In the genomic region with DNA sequence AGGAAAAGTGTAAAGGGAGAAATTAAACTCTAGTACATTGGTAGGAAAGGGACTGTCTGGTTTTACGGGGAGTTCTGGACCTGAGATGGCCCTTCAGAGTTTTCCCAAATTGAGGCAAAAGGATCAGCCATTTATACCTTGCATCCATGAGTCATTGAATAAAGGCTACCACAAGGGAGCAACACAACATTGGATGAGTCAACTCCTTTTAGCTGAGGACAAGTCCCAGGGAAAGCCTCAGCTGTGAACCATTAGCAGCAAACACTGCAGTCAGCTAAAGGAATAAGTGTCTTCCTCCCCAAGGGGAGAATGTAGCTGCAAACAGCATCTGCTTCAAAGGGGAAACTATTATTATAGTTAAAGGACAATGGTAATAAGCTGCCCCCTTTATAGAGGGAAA, we compare ENCODE assay signal across 15 cellular contexts.
DNase-seq lines count a peak whose midpoint lies in the region; ATAC-seq and TF ChIP-seq lines count a peak whose summit lies in the region.
"Had no signal": no experiment of that assay in that cellular context is flagged by ENCODE, and none has a peak within 500 bp of the region (broad histone marks: within the 10 kb centered on the region; RNA-seq: fewer than 3 reads in every experiment).

No MANE protein-coding gene starts in this region.

- H3K36me3 Mint-ChIP-seq in osteocyte (ENCODE audit: unreplicated experiment): no peaks in the 10 kb centered on the region
- H3K36me3 Mint-ChIP-seq: CD8-positive, alpha-beta T cell; natural killer cell treated with Interleukin-12 subunit alpha and Interleukin-12 subunit beta and Interleukin-15 and Interleukin-18, amount 100 ng/mL, for 72 hours; stimulated activated naive B cell treated with anti-CD40 and anti-IgM and Interleukin-4, amounts not matched to agents 10 μg/mL and 1 μg/mL and 100 μg/mL, for 72 hours had no signal

- H3K27me3 ChIP-seq in PC-3 (ENCODE audit: low read length): no peaks in the 10 kb centered on the region

- 0 out of 2 replicates have a peak overlapping the region, but pooled peaks have one; percentile 2 for H3K4me2 ChIP-seq in PC-3 (ENCODE audit: low read length)

- H3K27ac Mint-ChIP-seq in osteocyte (ENCODE audit: unreplicated experiment): no peak overlapping the region
- H3K27ac Mint-ChIP-seq: activated naive CD4-positive, alpha-beta T cell treated with anti-CD3 and anti-CD28 coated beads for 36 hours; CD8-positive, alpha-beta T cell; natural killer cell treated with Interleukin-12 subunit alpha and Interleukin-12 subunit beta and Interleukin-15 and Interleukin-18, amount 100 ng/mL, for 72 hours; stimulated activated naive B cell treated with anti-CD40 and anti-IgM and Interleukin-4, amounts not matched to agents 10 μg/mL and 1 μg/mL and 100 μg/mL, for 72 hours had no signal

- H3K36me3 ChIP-seq in PC-3 (ENCODE audit: low read depth, low read length): no peaks in the 10 kb centered on the region

- DNase-seq in ELR (ENCODE audit: low read depth) (peak; percentile 65), PC-3 (peak; percentile 75), osteocyte (ENCODE audit: extremely low spot score, unreplicated experiment) (no peak), cortex of kidney (lab: John Stamatoyannopoulos, UW) (no peak), mucosa of gallbladder (ENCODE audit: low spot score) (no peak)
- DNase-seq: activated naive CD4-positive, alpha-beta T cell treated with anti-CD3 and anti-CD28 coated beads for 36 hours; CD8-positive, alpha-beta T cell; hippocampal formation; NCI-H1930; stimulated activated naive B cell treated with anti-CD40 and anti-IgM and Interleukin-4, amounts not matched to agents 10 μg/mL and 1 μg/mL and 100 μg/mL, for 72 hours had no signal

- H3K4me1 ChIP-seq in PC-3 (ENCODE audit: insufficient read depth, low read length): peaks cover 13% of the 10 kb centered on the region

- no TSS peak for BruUV-seq in PC-3 (replicated peaks; lab: Mats Ljungman, UMichigan)

- H3K27ac ChIP-seq in PC-3 (ENCODE audit: low read length): no peak overlapping the region

- H3K9me3 Mint-ChIP-seq in osteocyte (ENCODE audit: unreplicated experiment): peaks cover 6% of the 10 kb centered on the region

- ATAC-seq in PC-3: peak; percentile 83
- ATAC-seq in esophagus mucosa: peak; percentile 76
- no peak for ATAC-seq in GM19397 (IDR thresholded peaks at IDR 0.05; ENCODE audit: unreplicated experiment)
- ATAC-seq: CD8-positive, alpha-beta T cell; natural killer cell treated with Interleukin-12 subunit alpha and Interleukin-12 subunit beta and Interleukin-15 and Interleukin-18, amount 100 ng/mL, for 72 hours; sciatic nerve; stimulated activated naive B cell treated with anti-CD40 and anti-IgM and Interleukin-4, amounts not matched to agents 10 μg/mL and 1 μg/mL and 100 μg/mL, for 72 hours had no signal

- no peaks in the 10 kb centered on the region for H3K9me3 ChIP-seq in PC-3 (ENCODE audit: low read length)

- H3K79me2 ChIP-seq in PC-3 (ENCODE audit: low read length): no peaks in the 10 kb centered on the region

- intact Hi-C loops in PC-3 (cut with micrococcal nuclease): no loop called here

- no peaks in the 10 kb centered on the region for H4K20me1 ChIP-seq in PC-3 (ENCODE audit: low read length)

- TF ChIP-seq CTCF in PC-3 (conservative IDR thresholded peaks at IDR 0.05; ENCODE audit: low read depth, low read length) (peak; percentile 34; the same call in 1 of the 2 replicates), osteocyte (IDR thresholded peaks at IDR 0.05) (peak; percentile 19)

- peaks cover 33% of the 10 kb centered on the region for H3K4me1 Mint-ChIP-seq in osteocyte (ENCODE audit: unreplicated experiment)
- H3K4me1 Mint-ChIP-seq: central memory CD8-positive, alpha-beta T cell; stimulated activated naive B cell treated with anti-CD40 and anti-IgM and Interleukin-4, amounts not matched to agents 10 μg/mL and 1 μg/mL and 100 μg/mL, for 72 hours had no signal

- no peak overlapping the region for H3K9ac ChIP-seq in PC-3 (ENCODE audit: low read length)

- CTCF ChIA-PET in PC-3 (lab: Charles Lee): no interaction called here

- no peaks in the 10 kb centered on the region for H3K9me2 ChIP-seq in PC-3 (replicated peaks; ENCODE audit: low read length)

- H2AFZ ChIP-seq in PC-3 (ENCODE audit: low read length): no peak overlapping the region

- H3K27me3 Mint-ChIP-seq in osteocyte (ENCODE audit: unreplicated experiment): no peaks in the 10 kb centered on the region
- H3K27me3 Mint-ChIP-seq: central memory CD8-positive, alpha-beta T cell; natural killer cell treated with Interleukin-12 subunit alpha and Interleukin-12 subunit beta and Interleukin-15 and Interleukin-18, amount 100 ng/mL, for 72 hours; stimulated activated naive B cell treated with anti-CD40 and anti-IgM and Interleukin-4, amounts not matched to agents 10 μg/mL and 1 μg/mL and 100 μg/mL, for 72 hours had no signal

- H3K4me3 Mint-ChIP-seq in osteocyte (ENCODE audit: unreplicated experiment): no peak overlapping the region
- H3K4me3 Mint-ChIP-seq: activated naive CD4-positive, alpha-beta T cell treated with anti-CD3 and anti-CD28 coated beads for 36 hours; CD8-positive, alpha-beta T cell; central memory CD8-positive, alpha-beta T cell; natural killer cell treated with Interleukin-12 subunit alpha and Interleukin-12 subunit beta and Interleukin-15 and Interleukin-18, amount 100 ng/mL, for 72 hours; stimulated activated naive B cell treated with anti-CD40 and anti-IgM and Interleukin-4, amounts not matched to agents 10 μg/mL and 1 μg/mL and 100 μg/mL, for 72 hours had no signal

- POLR2A ChIA-PET in PC-3 (lab: Charles Lee; ENCODE audit: unreplicated experiment): no interaction called here

- no peaks in the 10 kb centered on the region for H3F3A ChIP-seq in PC-3 (ENCODE audit: low read length, unreplicated experiment)

- H3K4me3 ChIP-seq in PC-3 (ENCODE audit: low read length): no peak overlapping the region

Comparison
In these comparisons a context has a peak if more than half of its experiments do, and no peak if none do; other contexts are left out.
1. DNase-seq: peak in ELR (single experiment) and PC-3 (single experiment); none in osteocyte (single experiment), cortex of kidney (single experiment) and mucosa of gallbladder (single experiment).